Comparison of ENCODE assay signal across 21 cellular contexts in genomic region chr7:54858008-54858692, GRCh38.
DNase-seq lines count a peak whose midpoint lies in the region; ATAC-seq, FAIRE-seq and TF ChIP-seq lines count a peak whose summit lies in the region.
"Had no signal": no experiment of that assay in that cellular context is flagged by ENCODE, and none has a peak within 500 bp of the region (broad histone marks: within the 10 kb centered on the region; RNA-seq: fewer than 3 reads in every experiment).

No MANE protein-coding gene starts in this region.

- no peak overlapping the region for H3K4ac ChIP-seq in IMR-90 (ENCODE audit: low read depth, low read length)

- H3K79me1 ChIP-seq in IMR-90 (ENCODE audit: low read depth in 1 of 2, low read length in 2 of 2): no peaks in the 10 kb centered on the region

- no peak overlapping the region for H2BK20ac ChIP-seq in IMR-90 (ENCODE audit: low read depth, low read length)

- no peak overlapping the region for H3K14ac ChIP-seq in IMR-90 (replicated peaks; ENCODE audit: low read depth, low read length)

- no peak overlapping the region for H3K18ac ChIP-seq in IMR-90 (ENCODE audit: low read depth, low read length)

- TF ChIP-seq CTCF in IMR-90 (conservative IDR thresholded peaks at IDR 0.05; ENCODE audit: low read depth, low read length) (no peak), endothelial cell of umbilical vein (IDR thresholded peaks at IDR 0.05; ENCODE audit: extremely low read depth in 1 of 2, insufficient read depth in 1 of 2, low read depth in 1 of 2, low read length in 2 of 2) (no peak)

- no peak overlapping the region for H3K23ac ChIP-seq in IMR-90 (ENCODE audit: low read depth, low read length)

- no peak overlapping the region for H2AK5ac ChIP-seq in IMR-90 (ENCODE audit: low read depth, low read length)

- no peaks in the 10 kb centered on the region for H3K36me3 ChIP-seq in IMR-90 (ENCODE audit: control insufficient read depth, insufficient read depth, low read length)
- H3K36me3 ChIP-seq in endothelial cell of umbilical vein (ENCODE audit: control insufficient read depth in 2 of 2, extremely low read depth in 1 of 2, insufficient read depth in 2 of 2, low read length in 2 of 2): no peaks in the 10 kb centered on the region
- H3K36me3 ChIP-seq: suprapubic skin had no signal

- no peak overlapping the region for H4K5ac ChIP-seq in IMR-90 (ENCODE audit: low read depth, low read length)

- H3K4me2 ChIP-seq in IMR-90 (ENCODE audit: low read depth, low read length) (no peak overlapping the region), endothelial cell of umbilical vein (ENCODE audit: insufficient read depth, low read length) (no peak overlapping the region)
- H3K4me2 ChIP-seq: PC-9 had no signal

- in situ Hi-C loops in IMR-90 (cut with MboI; ENCODE audit: low sequenced_read_pairs): no loop called here

- H3K4me1 ChIP-seq in IMR-90 (ENCODE audit: control insufficient read depth, insufficient read depth, low read length) (peaks cover 2% of the 10 kb centered on the region), endothelial cell of umbilical vein (ENCODE audit: control insufficient read depth, extremely low read depth, insufficient read depth, low read length) (no peaks in the 10 kb centered on the region)
- H3K4me1 ChIP-seq: parathyroid adenoma had no signal

- POLR2A ChIA-PET in IMR-90 (lab: Charles Lee; ENCODE audit: unreplicated experiment): no interaction called here
- POLR2A ChIA-PET in endothelial cell of umbilical vein (lab: Charles Lee): no interaction called here

- ATAC-seq in IMR-90 (ENCODE audit: low read depth): no peak
- no peak for ATAC-seq in Right ventricle myocardium superior (ENCODE audit: poor library complexity)
- ATAC-seq: K562, left lobe of liver had no signal

- H4K91ac ChIP-seq in IMR-90 (ENCODE audit: insufficient read depth, low read depth, low read length): no peak overlapping the region

- H3K9ac ChIP-seq in IMR-90 (ENCODE audit: low read depth, low read length) (no peak overlapping the region), endothelial cell of umbilical vein (replicated peaks; ENCODE audit: extremely low read depth, insufficient read depth, low read length) (no peak overlapping the region)
- H3K9ac ChIP-seq: parathyroid adenoma had no signal

- H4K8ac ChIP-seq in IMR-90 (ENCODE audit: low read depth in 2 of 2, low read length in 2 of 2): no peak overlapping the region

- CTCF ChIA-PET in IMR-90 (lab: Yijun Ruan, JAX): interaction anchor here (0.6 to 1.2 kb wide), 2 partner anchors 19 to 43 kb away, joined by 3 read pairs; no protein-coding TSS in a partner anchor
- CTCF ChIA-PET in endothelial cell of umbilical vein (lab: Charles Lee): no interaction called here

- H2BK15ac ChIP-seq in IMR-90 (ENCODE audit: low read depth, low read length): no peak overlapping the region

- no peak overlapping the region for H3K56ac ChIP-seq in IMR-90 (ENCODE audit: extremely low read depth, insufficient read depth, low read length)

- peak overlapping the region; percentile 34 for H2AK9ac ChIP-seq in IMR-90 (replicated peaks; ENCODE audit: low read depth, low read length, poor library complexity)

- H3K9me3 ChIP-seq in IMR-90 (ENCODE audit: control insufficient read depth, insufficient read depth, low read length): peaks cover 6% of the 10 kb centered on the region
- H3K9me3 ChIP-seq in endothelial cell of umbilical vein (replicated peaks; ENCODE audit: control insufficient read depth, insufficient read depth, low read length): no peaks in the 10 kb centered on the region
- H3K9me3 ChIP-seq: suprapubic skin had no signal

- no peak overlapping the region for H3K4me3 ChIP-seq in IMR-90 (ENCODE audit: insufficient read depth, low read depth, low read length)
- H3K4me3 ChIP-seq in endothelial cell of umbilical vein (replicated peaks in 1 of 3; ENCODE audit: insufficient read depth in 1 of 3, low read depth in 1 of 3, low read length in 3 of 3): no peak overlapping the region
- H3K4me3 ChIP-seq: K562, PC-9, suprapubic skin had no signal

- peaks cover 11% of the 10 kb centered on the region; the same call in 1 of the 2 replicates for H3K27me3 ChIP-seq in IMR-90 (ENCODE audit: control insufficient read depth, insufficient read depth, low read length)
- H3K27me3 ChIP-seq in endothelial cell of umbilical vein (ENCODE audit: control insufficient read depth in 2 of 2, insufficient read depth in 2 of 2, low read length in 2 of 2): peaks cover 10 to 15% of the 10 kb centered on the region in 2 experiments
- H3K27me3 ChIP-seq: suprapubic skin had no signal

- intact Hi-C loops in IMR-90 (cut with micrococcal nuclease) (no loop called here), endothelial cell of umbilical vein (cut with micrococcal nuclease) (no loop called here), Right ventricle myocardium superior (cut with DNase I) (no loop called here)

- H3K27ac ChIP-seq in IMR-90 (ENCODE audit: insufficient read depth, low read length) (no peak overlapping the region), endothelial cell of umbilical vein (ENCODE audit: insufficient read depth, low read depth, low read length) (no peak overlapping the region)
- H3K27ac ChIP-seq: parathyroid adenoma, PC-9, suprapubic skin had no signal

- H2BK5ac ChIP-seq in IMR-90 (ENCODE audit: low read depth, low read length, poor library complexity, severe bottlenecking): no peak overlapping the region

- DNase-seq in IMR-90: no peak
- peak; percentile 93 for DNase-seq in NCI-H748 (lab: John Stamatoyannopoulos, UW; ENCODE audit: unreplicated experiment)
- DNase-seq in endothelial cell of umbilical vein (ENCODE audit: low read depth, low spot score): peak; percentile 19
- DNase-seq in renal cortical epithelial cell (ENCODE audit: low read depth): peak; percentile 22
- no peak for DNase-seq in NCI-H1436 (lab: John Stamatoyannopoulos, UW)
- DNase-seq in midbrain (lab: John Stamatoyannopoulos, UW): no peak
- DNase-seq in Right ventricle myocardium superior: no peak
- DNase-seq: activated CD4-positive, alpha-beta memory T cell treated with anti-CD3 and anti-CD28 coated beads for 36 hours; activated naive CD4-positive, alpha-beta T cell treated with anti-CD3 and anti-CD28 coated beads, Interleukin-2, amount 50 U/mL, for 16 hours; activated T-cell treated with anti-CD3 and anti-CD28 coated beads, Interleukin-2, amount 50 U/mL, for 1 hour; foreskin melanocyte; naive B cell; NCI-H446 treated with DMSO at 0.1 percent for 48 hours; PC-9; stimulated activated CD4-positive, alpha-beta T cell treated with anti-CD3 and anti-CD28 coated beads, Interleukin-2, amount 100 ng/mL, for 48 hours had no signal

- H3K9me1 ChIP-seq in IMR-90 (ENCODE audit: insufficient read depth, low read length): no peaks in the 10 kb centered on the region
- no peaks in the 10 kb centered on the region for H3K9me1 ChIP-seq in endothelial cell of umbilical vein (replicated peaks; ENCODE audit: control insufficient read depth, extremely low read depth, insufficient read depth, low read length)

- BruUV-seq in IMR-90 (replicated peaks; lab: Mats Ljungman, UMichigan) (no TSS peak), endothelial cell of umbilical vein (replicated peaks; lab: Mats Ljungman, UMichigan) (no TSS peak)

- no peak overlapping the region for H2BK120ac ChIP-seq in IMR-90 (ENCODE audit: low read depth, low read length)

- no peaks in the 10 kb centered on the region for H4K20me1 ChIP-seq in IMR-90 (ENCODE audit: insufficient read depth, low read length)
- H4K20me1 ChIP-seq in endothelial cell of umbilical vein (replicated peaks; ENCODE audit: control insufficient read depth, extremely low read depth, insufficient read depth, low read length): no peaks in the 10 kb centered on the region

- WGBS in IMR-90 (ENCODE audit: extremely low coverage in 2 of 2, insufficient read length in 1 of 2), 2 experiments: 20% methylated on average over 1 of the region's 3 CpGs; no CpG with 5 or more reads in 1 of the 2 experiments

- no peaks in the 10 kb centered on the region for H3K79me2 ChIP-seq in endothelial cell of umbilical vein (ENCODE audit: control insufficient read depth, insufficient read depth, low read length)
- H3K79me2 ChIP-seq: parathyroid adenoma had no signal

- TF ChIP-seq POLR2A in IMR-90 (IDR thresholded peaks at IDR 0.05; ENCODE audit: low read depth, low read length): no peak
- TF ChIP-seq POLR2A in endothelial cell of umbilical vein (IDR thresholded peaks at IDR 0.05; ENCODE audit: low read depth, low read length): no peak

- no peak for TF ChIP-seq RAD21 in IMR-90 (IDR thresholded peaks at IDR 0.05; ENCODE audit: low read length)

- no peak overlapping the region for H2AFZ ChIP-seq in IMR-90 (replicated peaks; ENCODE audit: low read length, poor library complexity)
- H2AFZ ChIP-seq in endothelial cell of umbilical vein (ENCODE audit: low read depth, low read length): no peak overlapping the region
- H2AFZ ChIP-seq: parathyroid adenoma, PC-9 had no signal

- dilution Hi-C loops in IMR-90 (cut with HindIII; ENCODE audit: low sequenced_read_pairs, unreplicated experiment): no loop called here
- dilution Hi-C loops in endothelial cell of umbilical vein (cut with MboI; ENCODE audit: extremely low pct_ligation_motif_present, low sequenced_read_pairs): no loop called here

- peak; percentile 24 for FAIRE-seq in endothelial cell of umbilical vein (lab: Jason Lieb, UNC)
- FAIRE-seq: astrocyte, GM12892, K562 had no signal

TF ChIP-seq in IMR-90, 13 proteins besides CTCF, POLR2A, EP300 and RAD21:
- TF ChIP-seq MAFK (IDR thresholded peaks at IDR 0.05; ENCODE audit: low read depth, low read length): no peak
TF ChIP-seq in IMR-90: peak in this region for 0.

TF ChIP-seq in endothelial cell of umbilical vein, 7 proteins besides CTCF, POLR2A, EP300 and RAD21:
- no peak for TF ChIP-seq POLR2AphosphoS5 (IDR thresholded peaks at IDR 0.05; ENCODE audit: insufficient read depth, low read depth, low read length)
- TF ChIP-seq MYC (IDR thresholded peaks at IDR 0.05; ENCODE audit: low read depth, low read length): no peak
- no peak for TF ChIP-seq GATA2 (IDR thresholded peaks at IDR 0.05; ENCODE audit: insufficient read depth, insufficient read length, low read depth, low read length)
- TF ChIP-seq JUN (IDR thresholded peaks at IDR 0.05; ENCODE audit: borderline replicate concordance, insufficient read depth, insufficient read length, low read depth): no peak
- TF ChIP-seq MAX (IDR thresholded peaks at IDR 0.05; ENCODE audit: insufficient read depth, insufficient read length): no peak

Comparison
In these comparisons a context has a peak if more than half of its experiments do, and no peak if none do; other contexts are left out.
1. DNase-seq: peak in NCI-H748 (single experiment), endothelial cell of umbilical vein (single experiment) and renal cortical epithelial cell (single experiment); none in IMR-90 (single experiment), NCI-H1436 (single experiment), midbrain (single experiment) and Right ventricle myocardium superior (single experiment).